Comparison of ENCODE assay signal across 9 cellular contexts in genomic region chr1:7975212-7975865, GRCh38. TPM values are rescaled to one million over a fixed set of nuclear protein-coding genes. Genes with fewer than 3 reads are reported as not detected.
DNase-seq lines count a peak whose midpoint lies in the region; ATAC-seq and FAIRE-seq lines count a peak whose summit lies in the region.
"Had no signal": no experiment of that assay in that cellular context is flagged by ENCODE, and none has a peak within 500 bp of the region (broad histone marks: within the 10 kb centered on the region; RNA-seq: fewer than 3 reads in every experiment).

No MANE protein-coding gene starts in this region.

- H3K4me3 ChIP-seq in skeletal muscle cell (ENCODE audit: low read depth, low read length) = no peak overlapping the region

- DNase-seq in Daoy (ENCODE audit: low read depth) (peak; percentile 86), KBM-7 (peak; percentile 66), RCC 7860 (ENCODE audit: low spot score) (peak; percentile 74), astrocyte of the hippocampus (ENCODE audit: low read depth, low spot score) (peak; percentile 91), hypothalamus (lab: John Stamatoyannopoulos, UW) (peak in 42 of 51 donors; percentile 4 to 69 (median 33)), skeletal muscle cell (ENCODE audit: low read depth) (peak; percentile 28), middle frontal gyrus (ENCODE audit: extremely low spot score, low spot score) (no peak)

- FAIRE-seq in RCC 7860 (lab: Jason Lieb, UNC) = peak; percentile 75

- ATAC-seq in HG02642 (IDR thresholded peaks at IDR 0.05; ENCODE audit: poor library complexity, unreplicated experiment) = no peak

- in situ Hi-C loops in KBM-7 (cut with MboI; ENCODE audit: low pct_unique_long_range_greater_than_20kb, low sequenced_read_pairs) = no loop called here

RNA-seq across cellular contexts. Expression of gene PARK7, which starts 13.8 kb away (rescaled TPM):
- 330 and 448 TPM in 2 replicates for total RNA-seq in Daoy (2014; rRNA removed; shearing (Covaris generic))

RNA-seq across cellular contexts. Expression of gene TNFRSF9, which starts 34.7 kb away (rescaled TPM):
- 42.9 and 46.9 TPM in 2 replicates for total RNA-seq in Daoy (2014; rRNA removed; shearing (Covaris generic))
- total RNA-seq: temporal lobe had no signal

RNA-seq across cellular contexts. Expression of gene ERRFI1, which starts 50.8 kb away (rescaled TPM):
- 81.0 and 95.0 TPM in 2 replicates for total RNA-seq in Daoy (2014; rRNA removed; shearing (Covaris generic))
